In the genomic region with DNA sequence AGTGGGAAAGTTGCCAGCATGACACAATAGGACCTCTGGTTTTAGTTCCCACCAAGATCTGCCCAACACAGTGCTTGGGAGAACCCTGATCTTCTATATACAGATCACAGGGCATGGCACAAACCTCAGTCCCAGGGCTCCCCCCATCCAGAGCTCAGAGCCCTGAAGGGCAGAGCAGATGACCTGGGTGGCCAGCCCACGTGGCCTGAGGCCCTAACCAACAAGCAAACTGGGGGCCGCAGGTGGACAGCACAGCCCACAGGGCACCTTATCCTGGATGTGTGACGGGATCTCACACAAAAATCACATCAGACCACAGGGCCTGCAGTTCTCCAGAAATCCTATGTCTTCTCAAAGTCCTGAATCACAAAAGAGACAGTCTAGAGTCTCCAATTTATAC, we compare ENCODE assay signal across 21 cellular contexts. TPM values are rescaled to one million over a fixed set of nuclear protein-coding genes. Genes with fewer than 3 reads are reported as not detected.
DNase-seq lines count a peak whose midpoint lies in the region; ATAC-seq and TF ChIP-seq lines count a peak whose summit lies in the region.
"Had no signal": no experiment of that assay in that cellular context is flagged by ENCODE, and none has a peak within 500 bp of the region (broad histone marks: within the 10 kb centered on the region; RNA-seq: fewer than 3 reads in every experiment).

No MANE protein-coding gene starts in this region.

- 0 out of 2 replicates have a peak overlapping the region, but pooled peaks have one; percentile 42 for H3K27ac ChIP-seq in WERI-Rb-1
- H3K27ac ChIP-seq in lower lobe of right lung, result peak overlapping the region; percentile 15
- no peak overlapping the region for H3K27ac ChIP-seq in colonic mucosa
- H3K27ac ChIP-seq: BLaER1 had no signal

- ATAC-seq in lower lobe of right lung, result no peak
- peak; percentile 26 for ATAC-seq in stimulated activated memory B cell treated with anti-CD40 and anti-IgM and Interleukin-4, amounts not matched to agents 10 μg/mL and 1 μg/mL and 100 μg/mL, for 72 hours
- ATAC-seq: GM12878, Right ventricle myocardium inferior had no signal

- no peak overlapping the region for H3K4me3 ChIP-seq in WERI-Rb-1 (ENCODE audit: low read depth, low read length)
- no peak overlapping the region for H3K4me3 ChIP-seq in lower lobe of right lung
- H3K4me3 ChIP-seq in colonic mucosa, result no peak overlapping the region
- H3K4me3 ChIP-seq: BLaER1, GM12878 had no signal

- peaks cover 26% of the 10 kb centered on the region for H3K27me3 Mint-ChIP-seq in stimulated activated memory B cell treated with anti-CD40 and anti-IgM and Interleukin-4, amounts not matched to agents 10 μg/mL and 1 μg/mL and 100 μg/mL, for 72 hours
- H3K27me3 Mint-ChIP-seq: CD4-positive, alpha-beta memory T cell; IgD-negative memory B cell had no signal

- H3K36me3 Mint-ChIP-seq in stimulated activated memory B cell treated with anti-CD40 and anti-IgM and Interleukin-4, amounts not matched to agents 10 μg/mL and 1 μg/mL and 100 μg/mL, for 72 hours, result no peaks in the 10 kb centered on the region
- H3K36me3 Mint-ChIP-seq: CD4-positive, alpha-beta memory T cell; IgD-negative memory B cell had no signal

- H3K27me3 ChIP-seq in WERI-Rb-1 (ENCODE audit: insufficient read depth, low read depth, severe bottlenecking), result no peaks in the 10 kb centered on the region
- no peaks in the 10 kb centered on the region for H3K27me3 ChIP-seq in lower lobe of right lung (ENCODE audit: low read depth)
- no peaks in the 10 kb centered on the region for H3K27me3 ChIP-seq in colonic mucosa
- H3K27me3 ChIP-seq: BLaER1 had no signal

- no peaks in the 10 kb centered on the region for H3K4me1 Mint-ChIP-seq in stimulated activated memory B cell treated with anti-CD40 and anti-IgM and Interleukin-4, amounts not matched to agents 10 μg/mL and 1 μg/mL and 100 μg/mL, for 72 hours
- H3K4me1 Mint-ChIP-seq: IgD-negative memory B cell had no signal

- H3K36me3 ChIP-seq in WERI-Rb-1 (no peaks in the 10 kb centered on the region), lower lobe of right lung (no peaks in the 10 kb centered on the region), colonic mucosa (no peaks in the 10 kb centered on the region)
- H3K36me3 ChIP-seq: BLaER1 had no signal

- DNase-seq in WERI-Rb-1 (no peak), lower lobe of right lung (no peak), colonic mucosa (no peak), MV-4-11 (lab: John Stamatoyannopoulos, UW) (no peak), NCI-H146 (lab: John Stamatoyannopoulos, UW) (no peak)
- peak; percentile 15 for DNase-seq in activated CD8-positive, alpha-beta memory T cell treated with anti-CD3 and anti-CD28 coated beads, Interleukin-2, amount 50 U/mL, for 48 hours
- DNase-seq: ACHN; Caco-2; CD4-positive, alpha-beta memory T cell; DMS 273 treated with DMSO at 0.1 percent for 48 hours; DND-41; NCI-H1417; NCI-H187; NCI-H446; NCI-H526 treated with DMSO at 0.1 percent for 48 hours had no signal

- TF ChIP-seq CTCF in WERI-Rb-1 (IDR thresholded peaks at IDR 0.05; ENCODE audit: low read depth, low read length) (no peak), lower lobe of right lung (IDR thresholded peaks at IDR 0.05) (no peak), colonic mucosa (IDR thresholded peaks at IDR 0.05) (no peak)

- H3K4me1 ChIP-seq in lower lobe of right lung, result no peaks in the 10 kb centered on the region
- no peaks in the 10 kb centered on the region for H3K4me1 ChIP-seq in colonic mucosa
- H3K4me1 ChIP-seq: Caco-2 had no signal

- peaks cover 3% of the 10 kb centered on the region for H3K9me3 Mint-ChIP-seq in stimulated activated memory B cell treated with anti-CD40 and anti-IgM and Interleukin-4, amounts not matched to agents 10 μg/mL and 1 μg/mL and 100 μg/mL, for 72 hours
- H3K9me3 Mint-ChIP-seq: CD4-positive, alpha-beta memory T cell had no signal

- no peak overlapping the region for H3K9ac ChIP-seq in colonic mucosa (ENCODE audit: low read depth in 2 of 2, low read length in 2 of 2)
- H3K9ac ChIP-seq: BLaER1 had no signal

- intact Hi-C loops in lower lobe of right lung (cut with DNase I), result no loop called here
- intact Hi-C loops in colonic mucosa (cut with DNase I), result no loop called here

- no peak overlapping the region for H3K27ac Mint-ChIP-seq in stimulated activated memory B cell treated with anti-CD40 and anti-IgM and Interleukin-4, amounts not matched to agents 10 μg/mL and 1 μg/mL and 100 μg/mL, for 72 hours
- H3K27ac Mint-ChIP-seq: IgD-negative memory B cell had no signal

- H3K9me3 ChIP-seq in WERI-Rb-1 (ENCODE audit: severe bottlenecking), result no peaks in the 10 kb centered on the region
- H3K9me3 ChIP-seq in lower lobe of right lung, result no peaks in the 10 kb centered on the region
- no peaks in the 10 kb centered on the region for H3K9me3 ChIP-seq in colonic mucosa
- H3K9me3 ChIP-seq: BLaER1, Caco-2 had no signal

- no peak overlapping the region for H3K4me3 Mint-ChIP-seq in stimulated activated memory B cell treated with anti-CD40 and anti-IgM and Interleukin-4, amounts not matched to agents 10 μg/mL and 1 μg/mL and 100 μg/mL, for 72 hours
- H3K4me3 Mint-ChIP-seq: CD4-positive, alpha-beta memory T cell; IgD-negative memory B cell had no signal

RNA-seq across cellular contexts. Expression of gene CRACDL, which starts 34.7 kb away (rescaled TPM):
- total RNA-seq in lower lobe of right lung (17.8 TPM), colonic mucosa (10 to 100 TPM; 11.5 to 22.3 TPM)
- total RNA-seq: M059J had no signal
